8 cellular contexts compared by ENCODE assay signal in the genomic region with DNA sequence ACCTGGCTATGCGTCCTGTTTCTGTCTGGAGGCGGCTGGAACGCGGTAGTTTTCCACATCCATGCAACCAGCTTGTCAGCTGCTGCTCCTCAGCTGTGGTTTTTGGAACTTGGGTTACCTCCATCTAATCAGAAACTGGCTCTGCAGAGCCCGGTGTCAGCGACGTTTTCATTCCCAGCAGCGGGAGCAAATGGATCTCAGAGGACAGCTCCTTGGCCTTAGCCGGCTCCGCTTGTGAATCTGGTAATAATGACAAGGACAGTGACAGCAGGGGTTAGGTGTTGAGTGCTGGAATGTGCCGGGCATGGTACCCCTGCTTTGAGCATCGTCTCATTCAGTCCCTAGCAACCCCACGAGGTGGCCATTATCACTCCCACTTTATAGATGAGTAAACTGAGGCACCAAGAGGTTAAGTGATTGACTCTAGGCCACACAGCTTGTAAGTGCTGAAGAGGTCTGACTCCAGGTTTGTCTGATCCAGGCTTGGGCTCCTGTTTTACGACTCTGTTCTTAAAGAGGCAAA. TPM values are rescaled to one million over a fixed set of nuclear protein-coding genes. Genes with fewer than 3 reads are reported as not detected.
DNase-seq lines count a peak whose midpoint lies in the region; ATAC-seq and TF ChIP-seq lines count a peak whose summit lies in the region.

No MANE protein-coding gene starts in this region.

- no peak for DNase-seq in activated T-cell treated with anti-CD3 and anti-CD28 coated beads, Interleukin-2, amount 50 U/mL, for 4 hours
- DNase-seq in activated T-cell treated with anti-CD3 and anti-CD28 coated beads for 4 hours = no peak
- DNase-seq in activated naive CD8-positive, alpha-beta T cell treated with anti-CD3 and anti-CD28 coated beads, Interleukin-2, amount 50 U/mL, for 24 hours = no peak
- DNase-seq in lower leg skin (ENCODE audit: low spot score in 2 of 2) = no peak
- DNase-seq in tibial nerve (ENCODE audit: low spot score in 2 of 2) = no peak
- DNase-seq in activated CD4-positive, CD25-positive, alpha-beta regulatory T cell treated with anti-CD3 and anti-CD28 coated beads, Interleukin-2, amount 50 U/mL, for 72 hours = no peak

- H3K9me3 ChIP-seq in tibial nerve = no peaks in the 10 kb centered on the region

- H3K27ac Mint-ChIP-seq in activated naive CD8-positive, alpha-beta T cell treated with anti-CD3 and anti-CD28 coated beads, Interleukin-2, amount 50 U/mL, for 24 hours = peak overlapping the region; percentile 18

- no peaks in the 10 kb centered on the region for H3K9me3 Mint-ChIP-seq in activated T-cell treated with anti-CD3 and anti-CD28 coated beads, Interleukin-2, amount 50 U/mL, for 4 hours
- H3K9me3 Mint-ChIP-seq in activated naive CD8-positive, alpha-beta T cell treated with anti-CD3 and anti-CD28 coated beads, Interleukin-2, amount 50 U/mL, for 24 hours = no peaks in the 10 kb centered on the region

- H3K27me3 Mint-ChIP-seq in activated T-cell treated with anti-CD3 and anti-CD28 coated beads, Interleukin-2, amount 50 U/mL, for 4 hours (ENCODE audit: low read depth) = no peaks in the 10 kb centered on the region
- H3K27me3 Mint-ChIP-seq in activated naive CD8-positive, alpha-beta T cell treated with anti-CD3 and anti-CD28 coated beads, Interleukin-2, amount 50 U/mL, for 24 hours = peaks cover 5% of the 10 kb centered on the region

- intact Hi-C loops in lower leg skin (cut with DNase I; ENCODE audit: low total_unique reads) = no loop called here

- H3K27ac ChIP-seq in tibial nerve = peak overlapping the region in 2 of 4 donors; percentile 57 to 96

- ATAC-seq in activated T-cell treated with anti-CD3 and anti-CD28 coated beads, Interleukin-2, amount 50 U/mL, for 4 hours = no peak
- ATAC-seq in activated naive CD8-positive, alpha-beta T cell treated with anti-CD3 and anti-CD28 coated beads, Interleukin-2, amount 50 U/mL, for 24 hours = no peak
- ATAC-seq in HG03521 (IDR thresholded peaks at IDR 0.05; ENCODE audit: unreplicated experiment) (no peak), GM19397 (IDR thresholded peaks at IDR 0.05; ENCODE audit: unreplicated experiment) (no peak)

- TF ChIP-seq POLR2A in lower leg skin (IDR thresholded peaks at IDR 0.05) (no peak), tibial nerve (IDR thresholded peaks at IDR 0.05) (no peak)

- H3K4me3 Mint-ChIP-seq in activated T-cell treated with anti-CD3 and anti-CD28 coated beads, Interleukin-2, amount 50 U/mL, for 4 hours = peak overlapping the region; percentile 76
- H3K4me3 Mint-ChIP-seq in activated naive CD8-positive, alpha-beta T cell treated with anti-CD3 and anti-CD28 coated beads, Interleukin-2, amount 50 U/mL, for 24 hours = peak overlapping the region; percentile 82

- peaks cover 12% of the 10 kb centered on the region for H3K4me1 Mint-ChIP-seq in activated T-cell treated with anti-CD3 and anti-CD28 coated beads, Interleukin-2, amount 50 U/mL, for 4 hours (ENCODE audit: low read depth)
- H3K4me1 Mint-ChIP-seq in activated naive CD8-positive, alpha-beta T cell treated with anti-CD3 and anti-CD28 coated beads, Interleukin-2, amount 50 U/mL, for 24 hours = peaks cover 28% of the 10 kb centered on the region

- H3K4me3 ChIP-seq in lower leg skin (ENCODE audit: low read depth, poor library complexity, severe bottlenecking) (peak overlapping the region; percentile 50), tibial nerve (peak overlapping the region; percentile 31 to 61 (median 44))

- TF ChIP-seq EP300 in tibial nerve (IDR thresholded peaks at IDR 0.05) = no peak

- H3K4me1 ChIP-seq in tibial nerve = peaks cover 0 to 67% (median 46%) of the 10 kb centered on the region in 4 donors

- H3K36me3 Mint-ChIP-seq in activated T-cell treated with anti-CD3 and anti-CD28 coated beads, Interleukin-2, amount 50 U/mL, for 4 hours (ENCODE audit: insufficient read depth) = no peaks in the 10 kb centered on the region
- peaks cover 10% of the 10 kb centered on the region for H3K36me3 Mint-ChIP-seq in activated naive CD8-positive, alpha-beta T cell treated with anti-CD3 and anti-CD28 coated beads, Interleukin-2, amount 50 U/mL, for 24 hours (ENCODE audit: low read depth)

- no peak for TF ChIP-seq CTCF in lower leg skin (IDR thresholded peaks at IDR 0.05)
- TF ChIP-seq CTCF in tibial nerve (IDR thresholded peaks at IDR 0.05) = no peak

- no peaks in the 10 kb centered on the region for H3K36me3 ChIP-seq in tibial nerve

- 27 to 33% methylated on average over 14 of the region's 14 CpGs for WGBS in lower leg skin, 2 donors
- 36 to 38% methylated on average over 12 to 14 of the region's 14 CpGs for WGBS in tibial nerve, 2 donors

- H3K27me3 ChIP-seq in tibial nerve = peaks cover 0 to 55% of the 10 kb centered on the region in 2 donors

RNA-seq across cellular contexts. Expression of a gene that starts 1.3 kb away (rescaled TPM):
- total RNA-seq in activated T-cell treated with anti-CD3 and anti-CD28 coated beads, Interleukin-2, amount 50 U/mL, for 4 hours = 10 to 100 TPM; 36.5 to 49.3 (median 48.2) TPM
- 100 to 1,000 TPM in 1 of 4 donors, 10 to 100 TPM in 3; 77.9 to 107 (median 81.5) TPM for total RNA-seq in lower leg skin
- 10 to 100 TPM; 24.3 to 73.7 (median 40.5) TPM for total RNA-seq in tibial nerve
